In the genomic region with DNA sequence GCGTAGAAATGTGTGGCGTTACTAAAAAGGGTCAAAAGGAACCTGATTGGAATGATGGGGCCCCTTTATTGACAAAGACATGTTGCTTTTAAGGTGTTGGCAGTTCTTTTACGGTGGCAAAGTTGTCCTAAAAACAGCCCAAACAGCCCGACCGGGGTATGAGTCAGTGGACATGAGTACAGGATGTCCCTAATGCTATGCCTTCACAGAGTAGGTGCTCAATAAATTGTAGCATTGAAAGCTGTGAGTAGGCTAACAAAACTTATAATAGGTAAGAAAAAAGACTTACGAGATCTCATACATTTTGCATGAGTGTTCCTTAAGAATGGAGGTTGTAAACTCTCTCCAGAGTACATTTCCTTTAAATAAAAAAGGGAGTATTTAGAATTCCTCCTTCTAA, we compare ENCODE assay signal across 9 cellular contexts. TPM values are rescaled to one million over a fixed set of nuclear protein-coding genes. Genes with fewer than 3 reads are reported as not detected.
A peak's percentile ranks its signal among the peaks of the same experiment; 100 is the strongest.
DNase-seq lines count a peak whose midpoint lies in the region; ATAC-seq and TF ChIP-seq lines count a peak whose summit lies in the region.
"Had no signal": no experiment of that assay in that cellular context is flagged by ENCODE, and none has a peak within 500 bp of the region (broad histone marks: within the 10 kb centered on the region; RNA-seq: fewer than 3 reads in every experiment).

No MANE protein-coding gene starts in this region.

- H3K4me3 ChIP-seq in RWPE2 (ENCODE audit: severe bottlenecking), result peak overlapping the region; percentile 78
- peak overlapping the region; percentile 83 for H3K4me3 ChIP-seq in epithelial cell of esophagus (ENCODE audit: low read length)
- H3K4me3 ChIP-seq in retinal pigment epithelial cell (ENCODE audit: low read length), result peak overlapping the region; percentile 84

- H3K27me3 ChIP-seq in RWPE2 (ENCODE audit: insufficient read depth, poor library complexity, severe bottlenecking), result no peaks in the 10 kb centered on the region

- no peak for TF ChIP-seq CTCF in RWPE2 (IDR thresholded peaks at IDR 0.05; ENCODE audit: poor library complexity, severe bottlenecking)
- no peak for TF ChIP-seq CTCF in epithelial cell of esophagus (IDR thresholded peaks at IDR 0.05; ENCODE audit: insufficient read depth, low read depth, low read length, missing control alignments)
- TF ChIP-seq CTCF in retinal pigment epithelial cell (conservative IDR thresholded peaks at IDR 0.05; ENCODE audit: low read depth, low read length), result no peak

- in situ Hi-C loops in G401 (cut with HindIII; ENCODE audit: low sequenced_read_pairs), result no loop called here

- intact Hi-C loops in sciatic nerve (cut with DNase I), result no loop called here

- peak overlapping the region; percentile 98 for H3K27ac ChIP-seq in RWPE2 (ENCODE audit: poor library complexity, severe bottlenecking)

- ATAC-seq in RWPE2 (ENCODE audit: low read depth) (peak; percentile 11; the same call in 1 of the 3 replicates), sciatic nerve (no peak), HG02870 (IDR thresholded peaks at IDR 0.05; ENCODE audit: unreplicated experiment) (no peak)

- peaks cover 17% of the 10 kb centered on the region for H3K36me3 ChIP-seq in RWPE2 (ENCODE audit: low read depth)

- peaks cover 34% of the 10 kb centered on the region for H3K4me1 ChIP-seq in RWPE2 (ENCODE audit: insufficient read depth, poor library complexity, severe bottlenecking)

- H3K9me3 ChIP-seq in RWPE2 (ENCODE audit: severe bottlenecking), result no peaks in the 10 kb centered on the region

- DNase-seq in G401 (ENCODE audit: low spot score), result peak; percentile 37
- no peak for DNase-seq in RWPE2 (ENCODE audit: low spot score)
- peak; percentile 80 for DNase-seq in epithelial cell of esophagus (ENCODE audit: low read depth)
- DNase-seq in retinal pigment epithelial cell (ENCODE audit: low read depth), result no peak
- DNase-seq in sciatic nerve (ENCODE audit: low spot score), result no peak
- no peak for DNase-seq in SKM-1 (lab: John Stamatoyannopoulos, UW; ENCODE audit: unreplicated experiment)
- no peak for DNase-seq in SW480 (ENCODE audit: low spot score)
- DNase-seq: stimulated activated CD4-positive, alpha-beta T cell treated with anti-CD3 and anti-CD28 coated beads, Interleukin-12 subunit alpha, Interleukin-12 subunit beta, amount 100 ng/mL, for 4 hours had no signal

RNA-seq across cellular contexts. Expression of a gene that starts 2.6 kb away (rescaled TPM):
- 7.3 and 12.4 TPM in 2 replicates for total RNA-seq in G401 (2014; rRNA removed; shearing (Covaris generic))
- 30.2 TPM for total RNA-seq in sciatic nerve

Comparison
In these comparisons a context has a peak if more than half of its experiments do, and no peak if none do; other contexts are left out.
1. DNase-seq: peak in G401 (single experiment) and epithelial cell of esophagus (single experiment); none in RWPE2 (single experiment), retinal pigment epithelial cell (single experiment), sciatic nerve (single experiment), SKM-1 (single experiment) and SW480 (single experiment).
2. Peak in every context shown above with its lines, with median percentiles within 50 percentile points of each other: H3K4me3 ChIP-seq.